In genomic region chr3:62833538-62833937, GRCh38 we compare ENCODE assay signal across 13 cellular contexts. TPM values are rescaled to one million over a fixed set of nuclear protein-coding genes. Genes with fewer than 3 reads are reported as not detected.
DNase-seq lines count a peak whose midpoint lies in the region; ATAC-seq and TF ChIP-seq lines count a peak whose summit lies in the region.
"Had no signal": no experiment of that assay in that cellular context is flagged by ENCODE, and none has a peak within 500 bp of the region (broad histone marks: within the 10 kb centered on the region; RNA-seq: fewer than 3 reads in every experiment).

No MANE protein-coding gene starts in this region.

- H3K9ac ChIP-seq in OCI-LY3 (ENCODE audit: low read length), result no peak overlapping the region

- H3K27me3 ChIP-seq in A673 (replicated peaks; ENCODE audit: insufficient read depth, low read depth, low read length, poor library complexity) (peaks cover under 1% of the 10 kb centered on the region), OCI-LY3 (ENCODE audit: low read depth, low read length) (peaks cover 17% of the 10 kb centered on the region; the same call in 1 of the 2 replicates)
- H3K27me3 ChIP-seq: left lung, spleen had no signal

- intact Hi-C loops in A673 (cut with micrococcal nuclease; ENCODE audit: unreplicated experiment), result no loop called here

- CTCF ChIA-PET in A673 (lab: Charles Lee), result no interaction called here

- H3K27ac ChIP-seq in A673 (ENCODE audit: low read depth, low read length, poor library complexity, severe bottlenecking) (no peak overlapping the region), OCI-LY3 (ENCODE audit: low read length) (no peak overlapping the region)
- H3K27ac ChIP-seq: left lung, spleen had no signal

- H2AFZ ChIP-seq in OCI-LY3 (ENCODE audit: low read depth, low read length), result no peak overlapping the region

- no peaks in the 10 kb centered on the region for H3K79me2 ChIP-seq in OCI-LY3 (ENCODE audit: low read length)

- H3K4me2 ChIP-seq in OCI-LY3 (ENCODE audit: low read length), result no peak overlapping the region

- H3K9me3 ChIP-seq in A673 (ENCODE audit: low read depth, low read length, poor library complexity, severe bottlenecking), result no peaks in the 10 kb centered on the region
- H3K9me3 ChIP-seq in OCI-LY3 (ENCODE audit: insufficient read depth, low read length), result no peaks in the 10 kb centered on the region
- H3K9me3 ChIP-seq: left lung, spleen had no signal

- peak; percentile 31 for TF ChIP-seq CTCF in A673 (conservative IDR thresholded peaks at IDR 0.05; ENCODE audit: low read depth, low read length)
- peak; percentile 8 for TF ChIP-seq CTCF in GM10266 (IDR thresholded peaks at IDR 0.05; ENCODE audit: control insufficient read depth, insufficient read depth, low read depth, missing control alignments)
- TF ChIP-seq CTCF in OCI-LY3 (IDR thresholded peaks at IDR 0.05; ENCODE audit: low read depth, low read length), result peak; percentile 47
- TF ChIP-seq CTCF in fibroblast of pulmonary artery (IDR thresholded peaks at IDR 0.05; ENCODE audit: low read length, missing control alignments), result peak; percentile 17

- H3K36me3 ChIP-seq in A673 (ENCODE audit: insufficient read depth, low read length, poor library complexity, severe bottlenecking) (no peaks in the 10 kb centered on the region), OCI-LY3 (replicated peaks; ENCODE audit: low read depth, low read length) (no peaks in the 10 kb centered on the region)
- H3K36me3 ChIP-seq: left lung, spleen had no signal

- DNase-seq in A673 (ENCODE audit: low spot score), result peak; percentile 9
- DNase-seq in GM10266 (ENCODE audit: extremely low spot score), result no peak
- DNase-seq in fibroblast of pulmonary artery (ENCODE audit: low read depth), result no peak
- DNase-seq in activated gamma-delta T cell (lab: John Stamatoyannopoulos, UW), result no peak
- no peak for DNase-seq in KG1 (lab: John Stamatoyannopoulos, UW)
- DNase-seq: COR-L47; effector memory CD8-positive, alpha-beta T cell; left lung; NCI-H1694 treated with DMSO at 0.1 percent for 48 hours; spleen had no signal

- ATAC-seq in HG03460 (IDR thresholded peaks at IDR 0.05; ENCODE audit: unreplicated experiment) (no peak), HG03439 (IDR thresholded peaks at IDR 0.05; ENCODE audit: unreplicated experiment) (no peak)
- ATAC-seq: effector memory CD8-positive, alpha-beta T cell; left lung had no signal

- H4K20me1 ChIP-seq in OCI-LY3 (ENCODE audit: insufficient read depth, low read length), result no peaks in the 10 kb centered on the region

- BruUV-seq in A673 (replicated peaks; lab: Mats Ljungman, UMichigan), result no TSS peak

- H3K4me1 ChIP-seq in A673 (ENCODE audit: insufficient read depth, low read length, poor library complexity, severe bottlenecking), result no peaks in the 10 kb centered on the region
- H3K4me1 ChIP-seq in OCI-LY3 (ENCODE audit: low read length), result no peaks in the 10 kb centered on the region

- no peak overlapping the region for H3K4me3 ChIP-seq in A673 (ENCODE audit: low read depth, low read length, poor library complexity, severe bottlenecking)
- no peak overlapping the region for H3K4me3 ChIP-seq in OCI-LY3 (ENCODE audit: low read length)
- no peak overlapping the region for H3K4me3 ChIP-seq in fibroblast of pulmonary artery (replicated peaks; ENCODE audit: low read depth, low read length)
- H3K4me3 ChIP-seq: left lung, spleen had no signal

- POLR2A ChIA-PET in A673 (lab: Charles Lee; ENCODE audit: low non-redundant PET), result no interaction called here

RNA-seq across cellular contexts. Expression of gene CADPS, which starts 41.7 kb away (rescaled TPM):
- total RNA-seq in A673 (2021), result not detected in 2 replicates
